In genomic region chr9:14153310-14153720, GRCh38 we compare ENCODE assay signal across 21 cellular contexts.
DNase-seq lines count a peak whose midpoint lies in the region; ATAC-seq and TF ChIP-seq lines count a peak whose summit lies in the region.
"Had no signal": no experiment of that assay in that cellular context is flagged by ENCODE, and none has a peak within 500 bp of the region (broad histone marks: within the 10 kb centered on the region; RNA-seq: fewer than 3 reads in every experiment).

No MANE protein-coding gene starts in this region.

- H3K27me3 Mint-ChIP-seq in activated T-cell treated with anti-CD3 and anti-CD28 coated beads, Interleukin-2, amount 50 U/mL, for 72 hours (ENCODE audit: low read depth) = peaks cover 16% of the 10 kb centered on the region
- H3K27me3 Mint-ChIP-seq: activated naive CD8-positive, alpha-beta T cell treated with anti-CD3 and anti-CD28 coated beads, Interleukin-2, amount 50 U/mL, for 24 hours; B cell; central memory CD8-positive, alpha-beta T cell; effector memory CD8-positive, alpha-beta T cell had no signal

- H2BK12ac ChIP-seq in trophoblast cell (ENCODE audit: low read length) = no peak overlapping the region

- no peak overlapping the region for H2AFZ ChIP-seq in trophoblast cell (ENCODE audit: insufficient read depth, low read length, poor library complexity)

- no peak overlapping the region for H2BK120ac ChIP-seq in trophoblast cell (ENCODE audit: insufficient read depth, low read length, poor library complexity)

- H3K4me3 ChIP-seq in AG10803 (ENCODE audit: low read length) (no peak overlapping the region), HAP-1 (no peak overlapping the region), SK-N-MC (0 out of 2 replicates have a peak overlapping the region, but pooled peaks have one; percentile 5), trophoblast cell (ENCODE audit: low read depth, low read length) (no peak overlapping the region), colonic mucosa (no peak overlapping the region)
- H3K4me3 ChIP-seq: sigmoid colon, thoracic aorta had no signal

- H3K14ac ChIP-seq in trophoblast cell (ENCODE audit: low read length) = no peak overlapping the region

- peak; percentile 12 for DNase-seq in AG10803 (ENCODE audit: low read depth)
- peak; percentile 45 to 95 for DNase-seq in HAP-1 (ENCODE audit: low spot score in 2 of 2)
- no peak for DNase-seq in SK-N-MC (ENCODE audit: low read depth, low spot score)
- no peak for DNase-seq in left ventricle myocardium superior
- DNase-seq in hepatic stellate cell (ENCODE audit: low spot score) = no peak
- no peak for DNase-seq in trophoblast cell
- no peak for DNase-seq in colonic mucosa
- no peak for DNase-seq in activated T-cell treated with anti-CD3 and anti-CD28 coated beads, Interleukin-2, amount 50 U/mL, for 72 hours
- DNase-seq: activated naive CD8-positive, alpha-beta T cell treated with anti-CD3 and anti-CD28 coated beads, Interleukin-2, amount 50 U/mL, for 24 hours; effector memory CD8-positive, alpha-beta T cell; immature natural killer cell; NCI-H1092; sigmoid colon; stimulated activated CD4-positive, alpha-beta T cell treated with anti-CD3 and anti-CD28 coated beads, Interleukin-4, amount 100 ng/mL, for 24 hours had no signal

- H3K36me3 Mint-ChIP-seq in activated T-cell treated with anti-CD3 and anti-CD28 coated beads, Interleukin-2, amount 50 U/mL, for 72 hours (ENCODE audit: insufficient read depth in 2 of 2) = no peaks in the 10 kb centered on the region

- H3K27ac ChIP-seq in SK-N-MC (peak overlapping the region; percentile 14; the same call in 1 of the 2 replicates), trophoblast cell (ENCODE audit: low read depth, low read length) (no peak overlapping the region), colonic mucosa (no peak overlapping the region)
- H3K27ac ChIP-seq: KMS-11, neutrophil, sigmoid colon, thoracic aorta, VCaP had no signal

- H3K27me3 ChIP-seq in HAP-1 (ENCODE audit: low read depth) (no peaks in the 10 kb centered on the region), trophoblast cell (ENCODE audit: insufficient read depth, low read length) (no peaks in the 10 kb centered on the region), colonic mucosa (no peaks in the 10 kb centered on the region)
- H3K27me3 ChIP-seq: neutrophil, sigmoid colon had no signal

- in situ Hi-C loops in HAP-1 (cut with MboI; ENCODE audit: low sequenced_read_pairs) = no loop called here

- H3K18ac ChIP-seq in trophoblast cell (ENCODE audit: low read length) = no peak overlapping the region

- H3K4me1 ChIP-seq in HAP-1 = peaks cover 16% of the 10 kb centered on the region
- no peaks in the 10 kb centered on the region for H3K4me1 ChIP-seq in trophoblast cell (ENCODE audit: control insufficient read depth in 1 of 2, insufficient read depth in 2 of 2, low read length in 2 of 2)
- no peaks in the 10 kb centered on the region for H3K4me1 ChIP-seq in colonic mucosa

- H2AK5ac ChIP-seq in trophoblast cell (ENCODE audit: low read length) = no peak overlapping the region

- H4K91ac ChIP-seq in trophoblast cell (ENCODE audit: low read depth, low read length) = no peak overlapping the region

- H3K23ac ChIP-seq in trophoblast cell (ENCODE audit: low read length) = no peak overlapping the region

- H4K8ac ChIP-seq in trophoblast cell (ENCODE audit: low read depth, low read length) = no peak overlapping the region

- no peaks in the 10 kb centered on the region for H3K79me2 ChIP-seq in trophoblast cell (ENCODE audit: control insufficient read depth, insufficient read depth, low read length, poor library complexity)

- no peak overlapping the region for H3K4ac ChIP-seq in trophoblast cell (ENCODE audit: low read depth, low read length)

- no peak for TF ChIP-seq CTCF in AG10803 (conservative IDR thresholded peaks at IDR 0.05; ENCODE audit: low read length)
- TF ChIP-seq CTCF in colonic mucosa (IDR thresholded peaks at IDR 0.05) = no peak

- H3K79me1 ChIP-seq in trophoblast cell (ENCODE audit: low read length) = no peaks in the 10 kb centered on the region

- no CpG with 5 or more reads among the region's 3 CpGs for WGBS in trophoblast cell (ENCODE audit: extremely low coverage, insufficient coverage, insufficient read length)

- intact Hi-C loops in left ventricle myocardium superior (cut with micrococcal nuclease) (no loop called here), colonic mucosa (cut with DNase I) (no loop called here)

- no peaks in the 10 kb centered on the region for H3K4me1 Mint-ChIP-seq in activated T-cell treated with anti-CD3 and anti-CD28 coated beads, Interleukin-2, amount 50 U/mL, for 72 hours (ENCODE audit: low read depth)
- H3K4me1 Mint-ChIP-seq: activated naive CD8-positive, alpha-beta T cell treated with anti-CD3 and anti-CD28 coated beads, Interleukin-2, amount 50 U/mL, for 24 hours; B cell; central memory CD8-positive, alpha-beta T cell had no signal

- ATAC-seq in left ventricle myocardium superior = peak; percentile 47
- no peak for ATAC-seq in activated T-cell treated with anti-CD3 and anti-CD28 coated beads, Interleukin-2, amount 50 U/mL, for 72 hours (replicated peaks in 1 of 2)
- ATAC-seq: activated naive CD8-positive, alpha-beta T cell treated with anti-CD3 and anti-CD28 coated beads, Interleukin-2, amount 50 U/mL, for 24 hours; effector memory CD8-positive, alpha-beta T cell had no signal

- H3K4me3 Mint-ChIP-seq in activated T-cell treated with anti-CD3 and anti-CD28 coated beads, Interleukin-2, amount 50 U/mL, for 72 hours = no peak overlapping the region
- H3K4me3 Mint-ChIP-seq: activated naive CD8-positive, alpha-beta T cell treated with anti-CD3 and anti-CD28 coated beads, Interleukin-2, amount 50 U/mL, for 24 hours; activated T-helper 1 cell treated with anti-CD3 and anti-CD28 coated beads, Interleukin-12 subunit alpha, Interleukin-12 subunit beta, Interleukin-2, Interleukin-4 antibody, amounts not matched to agents 30 ng/mL and 10 ng/mL and 1 ng/mL, durations not matched to agents 14 hours and 24 hours and 36 hours; B cell; central memory CD8-positive, alpha-beta T cell; effector memory CD8-positive, alpha-beta T cell; immature natural killer cell had no signal

- H3K9ac ChIP-seq in SK-N-MC (ENCODE audit: insufficient read length) (no peak overlapping the region), trophoblast cell (ENCODE audit: low read length) (no peak overlapping the region), colonic mucosa (ENCODE audit: low read depth in 2 of 2, low read length in 2 of 2) (no peak overlapping the region)
- H3K9ac ChIP-seq: KMS-11 had no signal

- H3K4me2 ChIP-seq in trophoblast cell (ENCODE audit: low read length) = no peak overlapping the region
- H3K4me2 ChIP-seq: KMS-11 had no signal

- peaks cover 0 to 2% of the 10 kb centered on the region in 2 donors for H3K9me3 Mint-ChIP-seq in activated T-cell treated with anti-CD3 and anti-CD28 coated beads, Interleukin-2, amount 50 U/mL, for 72 hours
- H3K9me3 Mint-ChIP-seq: activated naive CD8-positive, alpha-beta T cell treated with anti-CD3 and anti-CD28 coated beads, Interleukin-2, amount 50 U/mL, for 24 hours; activated T-helper 1 cell treated with anti-CD3 and anti-CD28 coated beads, Interleukin-12 subunit alpha, Interleukin-12 subunit beta, Interleukin-2, Interleukin-4 antibody, amounts not matched to agents 30 ng/mL and 10 ng/mL and 1 ng/mL, durations not matched to agents 14 hours and 24 hours and 36 hours had no signal

- no peaks in the 10 kb centered on the region for H3K9me3 ChIP-seq in HAP-1
- H3K9me3 ChIP-seq in SK-N-MC (ENCODE audit: low read depth, low read length) = no peaks in the 10 kb centered on the region
- no peaks in the 10 kb centered on the region for H3K9me3 ChIP-seq in trophoblast cell (ENCODE audit: insufficient read depth, low read depth, low read length)
- no peaks in the 10 kb centered on the region for H3K9me3 ChIP-seq in colonic mucosa
- H3K9me3 ChIP-seq: neutrophil, sigmoid colon, thoracic aorta had no signal

- H4K12ac ChIP-seq in trophoblast cell (ENCODE audit: low read depth, low read length) = no peak overlapping the region

- H3K27ac Mint-ChIP-seq in activated T-cell treated with anti-CD3 and anti-CD28 coated beads, Interleukin-2, amount 50 U/mL, for 72 hours = no peak overlapping the region
- H3K27ac Mint-ChIP-seq: activated naive CD8-positive, alpha-beta T cell treated with anti-CD3 and anti-CD28 coated beads, Interleukin-2, amount 50 U/mL, for 24 hours; activated T-helper 1 cell treated with anti-CD3 and anti-CD28 coated beads, Interleukin-12 subunit alpha, Interleukin-12 subunit beta, Interleukin-2, Interleukin-4 antibody, amounts not matched to agents 30 ng/mL and 10 ng/mL and 1 ng/mL, durations not matched to agents 14 hours and 24 hours and 36 hours; B cell; effector memory CD8-positive, alpha-beta T cell; immature natural killer cell had no signal

- no peak overlapping the region for H2BK5ac ChIP-seq in trophoblast cell (ENCODE audit: low read depth, low read length, poor library complexity)

- H3K36me3 ChIP-seq in HAP-1 (replicated peaks) (no peaks in the 10 kb centered on the region), SK-N-MC (ENCODE audit: insufficient read depth, low read length) (0 out of 2 replicates have a peak, but pooled peaks cover 4% of the 10 kb centered on the region), trophoblast cell (ENCODE audit: control insufficient read depth in 1 of 2, insufficient read depth in 2 of 2, low read length in 2 of 2) (no peaks in the 10 kb centered on the region), colonic mucosa (no peaks in the 10 kb centered on the region)
- H3K36me3 ChIP-seq: neutrophil, sigmoid colon had no signal

Comparison
In these comparisons a context has a peak if more than half of its experiments do, and no peak if none do; other contexts are left out.
1. DNase-seq: peak in AG10803 (single experiment) and HAP-1 (2 of 2); none in SK-N-MC (single experiment), left ventricle myocardium superior (single experiment), hepatic stellate cell (single experiment), trophoblast cell (0 of 2), colonic mucosa (single experiment) and activated T-cell treated with anti-CD3 and anti-CD28 coated beads, Interleukin-2, amount 50 U/mL, for 72 hours (0 of 2).